In the genomic region with DNA sequence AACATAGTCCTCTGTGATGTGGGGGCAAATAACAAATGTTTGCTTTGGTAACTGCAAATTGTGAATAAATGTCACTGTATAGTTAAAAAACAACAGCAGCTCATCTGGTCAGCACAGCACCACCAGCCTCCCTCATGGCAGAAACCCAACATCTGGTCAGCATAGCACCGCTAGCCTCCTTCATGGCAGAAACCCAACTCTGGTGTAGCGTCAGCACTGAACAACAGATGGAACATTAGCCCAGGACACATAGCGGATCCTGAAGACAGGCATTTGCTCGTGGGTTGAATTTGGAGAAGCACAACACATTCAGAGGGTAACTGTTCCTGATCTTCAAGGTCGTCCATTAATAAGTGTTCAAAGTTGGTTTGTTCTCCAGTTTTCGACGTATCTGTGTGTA, we compare ENCODE assay signal across 11 cellular contexts.
A peak's percentile ranks its signal among the peaks of the same experiment; 100 is the strongest.
DNase-seq lines count a peak whose midpoint lies in the region; TF ChIP-seq lines count a peak whose summit lies in the region.
"Had no signal": no experiment of that assay in that cellular context is flagged by ENCODE, and none has a peak within 500 bp of the region (broad histone marks: within the 10 kb centered on the region; RNA-seq: fewer than 3 reads in every experiment).

No MANE protein-coding gene starts in this region.

- H3K18ac ChIP-seq in mesendoderm (ENCODE audit: low read length), result no peak overlapping the region

- H4K5ac ChIP-seq in mesendoderm (ENCODE audit: low read length), result no peak overlapping the region

- H3K4me2 ChIP-seq in osteoblast (ENCODE audit: insufficient read depth, low read length) (no peak overlapping the region), mesendoderm (ENCODE audit: low read length) (no peak overlapping the region)

- no TSS peak for BruUV-seq in Caco-2 (replicated peaks; lab: Mats Ljungman, UMichigan)

- H3K4me1 Mint-ChIP-seq in Caco-2 (ENCODE audit: low read depth, unreplicated experiment), result peaks cover 10% of the 10 kb centered on the region

- H3K4me3 ChIP-seq in Caco-2 (ENCODE audit: low read depth, low read length) (no peak overlapping the region), esophagus squamous epithelium (no peak overlapping the region), osteoblast (ENCODE audit: insufficient read depth, low read length) (no peak overlapping the region), mesendoderm (ENCODE audit: low read length) (no peak overlapping the region)

- no peak overlapping the region for H3K9ac ChIP-seq in mesendoderm (ENCODE audit: low read length)

- no peak overlapping the region for H2BK5ac ChIP-seq in mesendoderm (ENCODE audit: low read length)

- no peak overlapping the region for H2AK5ac ChIP-seq in mesendoderm (ENCODE audit: low read length)

- no peaks in the 10 kb centered on the region for H4K20me1 ChIP-seq in osteoblast (ENCODE audit: insufficient read depth, low read length)

- H3K9me3 Mint-ChIP-seq in Caco-2 (ENCODE audit: unreplicated experiment), result peaks cover 15% of the 10 kb centered on the region
- H3K9me3 Mint-ChIP-seq: CD4-positive, alpha-beta memory T cell; mesothelial cell of epicardium had no signal

- no peaks in the 10 kb centered on the region for H3K79me2 ChIP-seq in osteoblast (ENCODE audit: insufficient read depth, low read length)
- no peaks in the 10 kb centered on the region for H3K79me2 ChIP-seq in mesendoderm (ENCODE audit: control insufficient read depth, insufficient read depth, low read length)

- H3K27ac ChIP-seq in esophagus squamous epithelium, result peak overlapping the region; percentile 16 to 73 (median 66)
- H3K27ac ChIP-seq in osteoblast (ENCODE audit: low read depth, low read length), result no peak overlapping the region
- no peak overlapping the region for H3K27ac ChIP-seq in mesendoderm (ENCODE audit: low read depth, low read length)

- H3K27me3 ChIP-seq in Caco-2 (replicated peaks; ENCODE audit: control insufficient read depth, insufficient read depth, low read length) (no peaks in the 10 kb centered on the region), esophagus squamous epithelium (peaks cover 0 to 81% (median 0%) of the 10 kb centered on the region in 4 donors), osteoblast (ENCODE audit: insufficient read depth, low read length) (no peaks in the 10 kb centered on the region), mesendoderm (ENCODE audit: insufficient read depth, low read length, poor library complexity) (no peaks in the 10 kb centered on the region)

- DNase-seq in Caco-2 (no peak), NCI-H774 (lab: John Stamatoyannopoulos, UW) (peak; percentile 89), esophagus squamous epithelium (lab: John Stamatoyannopoulos, UW) (no peak), osteoblast (ENCODE audit: insufficient read length, low spot score, missing footprints) (peak; percentile 85), retina (no peak), nucleus accumbens (lab: John Stamatoyannopoulos, UW) (no peak), mesendoderm (no peak), T-helper 1 cell (no peak)
- DNase-seq: CD4-positive, alpha-beta memory T cell; NCI-H1436 treated with DMSO at 0.1 percent for 48 hours had no signal

- no peaks in the 10 kb centered on the region for H3K27me3 Mint-ChIP-seq in Caco-2 (ENCODE audit: insufficient read depth, unreplicated experiment)

- no peak overlapping the region for H3K4ac ChIP-seq in mesendoderm (ENCODE audit: low read depth, low read length)

- no peak for TF ChIP-seq POLR2A in esophagus squamous epithelium (IDR thresholded peaks at IDR 0.05)

- intact Hi-C loops in Caco-2 (cut with micrococcal nuclease; ENCODE audit: unreplicated experiment) (loop anchor here (5.0 kb wide), 1 partner anchor 267 kb away; a partner anchor contains a TSS), esophagus squamous epithelium (cut with DNase I) (no loop called here)

- H2AFZ ChIP-seq in osteoblast (ENCODE audit: low read length), result no peak overlapping the region

- H3K36me3 ChIP-seq in Caco-2 (ENCODE audit: control insufficient read depth, insufficient read depth, low read length), result no peaks in the 10 kb centered on the region
- H3K36me3 ChIP-seq in esophagus squamous epithelium, result no peaks in the 10 kb centered on the region
- no peaks in the 10 kb centered on the region for H3K36me3 ChIP-seq in osteoblast (ENCODE audit: insufficient read depth, low read length)
- H3K36me3 ChIP-seq in mesendoderm (ENCODE audit: control insufficient read depth, insufficient read depth, low read length), result no peaks in the 10 kb centered on the region

- H3K27ac Mint-ChIP-seq in Caco-2 (ENCODE audit: unreplicated experiment), result peak overlapping the region; percentile 75
- H3K27ac Mint-ChIP-seq: CD4-positive, alpha-beta memory T cell; mesothelial cell of epicardium had no signal

- H3K23ac ChIP-seq in mesendoderm (ENCODE audit: low read length), result no peak overlapping the region

- no peak overlapping the region for H2BK120ac ChIP-seq in mesendoderm (ENCODE audit: low read depth, low read length)

- no peaks in the 10 kb centered on the region for H3K79me1 ChIP-seq in mesendoderm (ENCODE audit: low read length)

- TF ChIP-seq CTCF in Caco-2 (IDR thresholded peaks at IDR 0.05; ENCODE audit: insufficient read depth in 1 of 2, low read depth in 1 of 2, low read length in 1 of 2, severe bottlenecking in 1 of 2, unreplicated experiment in 1 of 2) (no peak), esophagus squamous epithelium (IDR thresholded peaks at IDR 0.05) (no peak), osteoblast (IDR thresholded peaks at IDR 0.05; ENCODE audit: extremely low read depth, low read depth, low read length) (no peak)

- no peak overlapping the region for H2BK15ac ChIP-seq in mesendoderm (replicated peaks; ENCODE audit: low read depth)

- WGBS in esophagus squamous epithelium, 2 donors, result 41 to 61% methylated on average over 7 of the region's 7 CpGs
- no CpG with 5 or more reads among the region's 7 CpGs for WGBS in mesendoderm (ENCODE audit: extremely low coverage, insufficient coverage, low lambda C conversion rate)

- no peak overlapping the region for H3K4me3 Mint-ChIP-seq in Caco-2 (ENCODE audit: unreplicated experiment)
- H3K4me3 Mint-ChIP-seq: CD4-positive, alpha-beta memory T cell; mesothelial cell of epicardium had no signal

- no peak overlapping the region for H3K56ac ChIP-seq in mesendoderm (ENCODE audit: low read length)

- H4K8ac ChIP-seq in mesendoderm (ENCODE audit: low read depth, low read length), result no peak overlapping the region

- no peaks in the 10 kb centered on the region for H3K36me3 Mint-ChIP-seq in Caco-2 (ENCODE audit: insufficient read depth, unreplicated experiment)
- H3K36me3 Mint-ChIP-seq: CD4-positive, alpha-beta memory T cell; mesothelial cell of epicardium had no signal

- POLR2A ChIA-PET in Caco-2 (lab: Charles Lee), result no interaction called here

- H3K9me3 ChIP-seq in Caco-2 (no peaks in the 10 kb centered on the region), esophagus squamous epithelium (no peaks in the 10 kb centered on the region), osteoblast (ENCODE audit: low read depth, low read length) (no peaks in the 10 kb centered on the region)

- CTCF ChIA-PET in Caco-2 (lab: Charles Lee), result no interaction called here

- peaks cover 32% of the 10 kb centered on the region for H3K4me1 ChIP-seq in Caco-2
- H3K4me1 ChIP-seq in esophagus squamous epithelium, result peaks cover 0 to 40% (median 19%) of the 10 kb centered on the region in 3 donors
- no peaks in the 10 kb centered on the region for H3K4me1 ChIP-seq in osteoblast (ENCODE audit: insufficient read depth, low read length)
- no peaks in the 10 kb centered on the region for H3K4me1 ChIP-seq in mesendoderm (ENCODE audit: control insufficient read depth, low read depth, low read length)

Comparison
In these comparisons a context has a peak if more than half of its experiments do, and no peak if none do; other contexts are left out.
1. DNase-seq: peak in NCI-H774 (single experiment) and osteoblast (single experiment); none in Caco-2 (0 of 2), esophagus squamous epithelium (single experiment), retina (single experiment), nucleus accumbens (0 of 56), mesendoderm (single experiment) and T-helper 1 cell (0 of 5).
2. H3K27ac ChIP-seq: peak in esophagus squamous epithelium (4 of 4); none in osteoblast (single experiment) and mesendoderm (single experiment).